1 cellular context compared by ENCODE assay signal in genomic region chr3:113166719-113167492, GRCh38.
TF ChIP-seq lines count a peak whose summit lies in the region.

No MANE protein-coding gene starts in this region.

TF ChIP-seq in SK-N-SH treated with all-trans-retinoic acid at 6 μM for 48 hours, 23 proteins besides CTCF, POLR2A, EP300 and RAD21 (continued from another document):
- TF ChIP-seq, protein P1, sequence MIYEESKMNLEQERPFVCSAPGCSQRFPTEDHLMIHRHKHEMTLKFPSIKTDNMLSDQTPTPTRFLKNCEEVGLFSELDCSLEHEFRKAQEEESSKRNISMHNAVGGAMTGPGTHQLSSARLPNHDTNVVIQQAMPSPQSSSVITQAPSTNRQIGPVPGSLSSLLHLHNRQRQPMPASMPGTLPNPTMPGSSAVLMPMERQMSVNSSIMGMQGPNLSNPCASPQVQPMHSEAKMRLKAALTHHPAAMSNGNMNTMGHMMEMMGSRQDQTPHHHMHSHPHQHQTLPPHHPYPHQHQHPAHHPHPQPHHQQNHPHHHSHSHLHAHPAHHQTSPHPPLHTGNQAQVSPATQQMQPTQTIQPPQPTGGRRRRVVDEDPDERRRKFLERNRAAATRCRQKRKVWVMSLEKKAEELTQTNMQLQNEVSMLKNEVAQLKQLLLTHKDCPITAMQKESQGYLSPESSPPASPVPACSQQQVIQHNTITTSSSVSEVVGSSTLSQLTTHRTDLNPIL (CRISPR knock-in tag; IDR thresholded peaks at IDR 0.05; ENCODE audit: low read depth), result no peak
